Comparison of ENCODE assay signal across 23 cellular contexts in genomic region chr1:22600817-22601605, GRCh38. TPM values are rescaled to one million over a fixed set of nuclear protein-coding genes. Genes with fewer than 3 reads are reported as not detected.
"Had no signal": no experiment of that assay in that cellular context is flagged by ENCODE, and none has a peak within 500 bp of the region (broad histone marks: within the 10 kb centered on the region; RNA-seq: fewer than 3 reads in every experiment).

No MANE protein-coding gene starts in this region.

- H3K36me3 ChIP-seq: MG63, SJSA1 had no signal

- DNase-seq: IMR-90, Karpas-422, KG1, NCI-H1092, NCI-H1105 treated with DMSO at 0.1 percent for 48 hours, NCI-H1417 treated with DMSO at 0.1 percent for 48 hours, NCI-H187, NCI-H2081 treated with DMSO at 0.1 percent for 48 hours, NCI-H2171, NCI-H226, NCI-H446, NCI-H510A, NCI-H524 treated with DMSO at 0.1 percent for 48 hours, NCI-H69, NCI-H774, Right ventricle myocardium superior, SIG-M5 had no signal

- H3K9me3 ChIP-seq: MG63, SJSA1 had no signal

- FAIRE-seq: HepG2, RCC 7860 had no signal

- H3K27ac ChIP-seq: SJSA1, SK-N-MC had no signal

- H3K4me1 ChIP-seq: SJSA1 had no signal

- H3K4me3 ChIP-seq: MG63, SJSA1, SK-N-MC had no signal

RNA-seq across cellular contexts. Expression of gene C1QA, which starts 35.4 kb away (rescaled TPM):
- total RNA-seq: HepG2, HT1080, IMR-90, SJSA1 had no signal
- polyA plus RNA-seq: HepG2, IMR-90 had no signal

RNA-seq across cellular contexts. Expression of gene EPHA8, which starts 37.7 kb away (rescaled TPM):
- total RNA-seq: HepG2, HT1080, IMR-90, Right ventricle myocardium superior, SJSA1 had no signal
- polyA plus RNA-seq: HepG2, IMR-90 had no signal

RNA-seq across cellular contexts. Expression of gene C1QC, which starts 42.4 kb away (rescaled TPM):
- total RNA-seq: HepG2, HT1080, IMR-90, SJSA1 had no signal
- polyA plus RNA-seq: HepG2, IMR-90 had no signal

RNA-seq across cellular contexts. Expression of gene C1QB, which starts 52.0 kb away (rescaled TPM):
- total RNA-seq: HepG2, HT1080, IMR-90, SJSA1 had no signal
- polyA plus RNA-seq: HepG2, IMR-90 had no signal
